Comparison of ENCODE assay signal across 19 cellular contexts in genomic region chr12:132004946-132005345, GRCh38. TPM values are rescaled to one million over a fixed set of nuclear protein-coding genes. Genes with fewer than 3 reads are reported as not detected.
DNase-seq lines count a peak whose midpoint lies in the region; ATAC-seq and TF ChIP-seq lines count a peak whose summit lies in the region.
"Had no signal": no experiment of that assay in that cellular context is flagged by ENCODE, and none has a peak within 500 bp of the region (broad histone marks: within the 10 kb centered on the region; RNA-seq: fewer than 3 reads in every experiment).

No MANE protein-coding gene starts in this region.

- peaks cover 18% of the 10 kb centered on the region for H3K4me1 ChIP-seq in GM23248 (ENCODE audit: insufficient read depth)
- H3K4me1 ChIP-seq in mesenchymal stem cell (ENCODE audit: control insufficient read depth, insufficient read depth, low read depth, low read length), result peaks cover 6% of the 10 kb centered on the region
- H3K4me1 ChIP-seq in spleen, result peaks cover 0 to 3% (median 0%) of the 10 kb centered on the region in 6 donors
- H3K4me1 ChIP-seq in breast epithelium, result no peaks in the 10 kb centered on the region
- no peaks in the 10 kb centered on the region for H3K4me1 ChIP-seq in right atrium auricular region

- H3K9ac ChIP-seq in GM23248, result no peak overlapping the region
- no peak overlapping the region for H3K9ac ChIP-seq in mesenchymal stem cell (ENCODE audit: low read length)
- H3K9ac ChIP-seq: BLaER1 had no signal

- no peak overlapping the region for H3K4me3 Mint-ChIP-seq in HFFc6
- H3K4me3 Mint-ChIP-seq: B cell; CD4-positive, CD25-positive, alpha-beta regulatory T cell; CD8-positive, alpha-beta T cell; H9 had no signal

- no peaks in the 10 kb centered on the region for H3K9me3 Mint-ChIP-seq in HFFc6
- H3K9me3 Mint-ChIP-seq: CD8-positive, alpha-beta T cell; H9 had no signal

- H4K20me1 ChIP-seq in GM23248 (ENCODE audit: insufficient read depth), result 0 out of 2 replicates have a peak, but pooled peaks cover 3% of the 10 kb centered on the region
- H4K20me1 ChIP-seq: BLaER1 had no signal

- no peak for ATAC-seq in sciatic nerve
- ATAC-seq: CD8-positive, alpha-beta T cell; GM12878; HCT116 had no signal

- no peak for TF ChIP-seq CTCF in HFFc6 (IDR thresholded peaks at IDR 0.05)
- no peak for TF ChIP-seq CTCF in spleen (IDR thresholded peaks at IDR 0.05 in 8 of 11, conservative IDR thresholded peaks at IDR 0.05 in 3 of 11)
- TF ChIP-seq CTCF in breast epithelium (IDR thresholded peaks at IDR 0.05), result no peak
- TF ChIP-seq CTCF in right atrium auricular region (IDR thresholded peaks at IDR 0.05), result no peak

- H4K91ac ChIP-seq in mesenchymal stem cell (ENCODE audit: low read length), result no peak overlapping the region

- TF ChIP-seq POLR2A in spleen (IDR thresholded peaks at IDR 0.05) (no peak), breast epithelium (IDR thresholded peaks at IDR 0.05) (no peak)

- H3K4me1 Mint-ChIP-seq in HFFc6 (ENCODE audit: low read depth), result peaks cover 35% of the 10 kb centered on the region

- H3K14ac ChIP-seq in mesenchymal stem cell (ENCODE audit: low read length in 2 of 2), result no peak overlapping the region

- H3K27me3 ChIP-seq in GM23248 (replicated peaks; ENCODE audit: insufficient read depth) (no peaks in the 10 kb centered on the region), mesenchymal stem cell (ENCODE audit: control insufficient read depth in 1 of 2, insufficient read depth in 1 of 2, low read length in 2 of 2) (no peaks in the 10 kb centered on the region), spleen (replicated peaks in 1 of 7) (no peaks in the 10 kb centered on the region), breast epithelium (no peaks in the 10 kb centered on the region), right atrium auricular region (no peaks in the 10 kb centered on the region)
- H3K27me3 ChIP-seq: BLaER1 had no signal

- in situ Hi-C loops in GM23248 (cut with MboI), result no loop called here

- H3K79me1 ChIP-seq in mesenchymal stem cell (replicated peaks; ENCODE audit: low read length, poor library complexity, severe bottlenecking), result peaks cover 29% of the 10 kb centered on the region

- intact Hi-C loops in spleen (cut with DNase I; ENCODE audit: low total_unique reads) (no loop called here), breast epithelium (cut with DNase I; ENCODE audit: low total_unique reads) (loop anchor here (10.0 kb wide), 1 partner anchor 150 kb away; no protein-coding TSS in a partner anchor), sciatic nerve (cut with DNase I) (no loop called here)

- peak overlapping the region; percentile 96 for H2AK5ac ChIP-seq in mesenchymal stem cell (ENCODE audit: low read length, severe bottlenecking)

- no peak overlapping the region for H3K4ac ChIP-seq in mesenchymal stem cell (ENCODE audit: low read depth in 1 of 2, low read length in 2 of 2)

- no peak overlapping the region for H2AFZ ChIP-seq in GM23248
- H2AFZ ChIP-seq in mesenchymal stem cell (ENCODE audit: low read depth, low read length), result no peak overlapping the region

- no peak overlapping the region for H4K8ac ChIP-seq in mesenchymal stem cell (ENCODE audit: low read length)

- no peak overlapping the region for H3K4me3 ChIP-seq in GM23248
- H3K4me3 ChIP-seq in mesenchymal stem cell (ENCODE audit: insufficient read depth in 1 of 2, low read depth in 1 of 2, low read length in 2 of 2), result no peak overlapping the region
- H3K4me3 ChIP-seq in spleen, result no peak overlapping the region
- no peak overlapping the region for H3K4me3 ChIP-seq in breast epithelium
- H3K4me3 ChIP-seq in right atrium auricular region, result no peak overlapping the region
- H3K4me3 ChIP-seq: BLaER1, GM12878 had no signal

- peaks cover 22% of the 10 kb centered on the region for H3K36me3 Mint-ChIP-seq in HFFc6 (ENCODE audit: low read depth)

- peaks cover 22% of the 10 kb centered on the region for H3F3A ChIP-seq in GM23248 (ENCODE audit: insufficient read depth)

- peak overlapping the region; percentile 24 for H2BK5ac ChIP-seq in mesenchymal stem cell (ENCODE audit: low read depth, low read length, poor library complexity, severe bottlenecking)

- H3K9me3 ChIP-seq in GM23248 (ENCODE audit: low read depth), result no peaks in the 10 kb centered on the region
- no peaks in the 10 kb centered on the region for H3K9me3 ChIP-seq in mesenchymal stem cell (ENCODE audit: control insufficient read depth, low read length)
- no peaks in the 10 kb centered on the region for H3K9me3 ChIP-seq in spleen
- no peaks in the 10 kb centered on the region for H3K9me3 ChIP-seq in breast epithelium
- H3K9me3 ChIP-seq in right atrium auricular region, result no peaks in the 10 kb centered on the region
- H3K9me3 ChIP-seq: BLaER1 had no signal

- H3K9me2 ChIP-seq in GM23248 (ENCODE audit: insufficient read depth), result no peaks in the 10 kb centered on the region

- peaks cover 23% of the 10 kb centered on the region for H3K79me2 ChIP-seq in GM23248 (ENCODE audit: insufficient read depth)

- peaks cover under 1% of the 10 kb centered on the region for H3K27me3 Mint-ChIP-seq in HFFc6 (ENCODE audit: insufficient read depth)
- H3K27me3 Mint-ChIP-seq: B cell; CD4-positive, CD25-positive, alpha-beta regulatory T cell had no signal

- H3K18ac ChIP-seq in mesenchymal stem cell (ENCODE audit: low read depth in 1 of 2, low read length in 2 of 2), result no peak overlapping the region

- no peak overlapping the region for H2BK12ac ChIP-seq in mesenchymal stem cell (ENCODE audit: low read length in 2 of 2)

- H3K23ac ChIP-seq in mesenchymal stem cell (ENCODE audit: low read length in 2 of 2), result no peak overlapping the region

- H2BK15ac ChIP-seq in mesenchymal stem cell (ENCODE audit: low read depth, poor library complexity, severe bottlenecking), result no peak overlapping the region

- no peak for DNase-seq in GM23248
- no peak for DNase-seq in HFFc6
- DNase-seq in mesenchymal stem cell, result no peak
- DNase-seq in spleen, result peak; percentile 51
- DNase-seq in breast epithelium (ENCODE audit: low spot score in 2 of 2), result no peak
- DNase-seq in right atrium auricular region (ENCODE audit: low spot score), result no peak
- DNase-seq in sciatic nerve (ENCODE audit: low spot score), result no peak
- DNase-seq: CD4-positive, CD25-positive, alpha-beta regulatory T cell; CD8-positive, alpha-beta T cell; DMS 273 treated with DMSO at 0.1 percent for 48 hours; DMS79; EL; GDM1; H9 had no signal

- no peak overlapping the region for H2BK120ac ChIP-seq in mesenchymal stem cell (ENCODE audit: low read depth, low read length)

- H3K27ac ChIP-seq in GM23248 (peak overlapping the region; percentile 61; the same call in 1 of the 2 replicates), mesenchymal stem cell (ENCODE audit: low read length, poor library complexity, severe bottlenecking) (no peak overlapping the region), spleen (no peak overlapping the region), breast epithelium (no peak overlapping the region), right atrium auricular region (no peak overlapping the region)
- H3K27ac ChIP-seq: C4-2B had no signal

- 93 to 95% methylated on average over 10 of the region's 10 CpGs for WGBS in GM23248 (ENCODE audit: low coverage in 1 of 2, low lambda C conversion rate in 2 of 2, missing lambda C conversion rate in 2 of 2), 2 experiments
- 98% methylated on average over 7 of the region's 10 CpGs for WGBS in mesenchymal stem cell
- WGBS in spleen, 5 donors, result 97 to 98% (median 97%) methylated on average over 10 of the region's 10 CpGs

- H3K36me3 ChIP-seq in GM23248 (ENCODE audit: low read depth) (peaks cover 28% of the 10 kb centered on the region), mesenchymal stem cell (ENCODE audit: control insufficient read depth in 1 of 2, insufficient read depth in 2 of 2, low read depth in 1 of 2, low read length in 2 of 2) (peaks cover 40 to 62% of the 10 kb centered on the region in 2 experiments), spleen (peaks cover 0 to 95% (median 48%) of the 10 kb centered on the region in 6 donors), breast epithelium (peaks cover 6% of the 10 kb centered on the region), right atrium auricular region (peaks cover 28% of the 10 kb centered on the region)

- H3K4me2 ChIP-seq in GM23248 (ENCODE audit: unreplicated experiment) (no peak overlapping the region), mesenchymal stem cell (ENCODE audit: low read length, poor library complexity, severe bottlenecking) (no peak overlapping the region)
- H3K4me2 ChIP-seq: BLaER1 had no signal

- H3K27ac Mint-ChIP-seq in HFFc6, result peak overlapping the region; percentile 45; the same call in 1 of the 2 replicates
- H3K27ac Mint-ChIP-seq: B cell; CD4-positive, CD25-positive, alpha-beta regulatory T cell; CD8-positive, alpha-beta T cell had no signal

RNA-seq across cellular contexts. Expression of gene EP400, which starts 55.2 kb away (rescaled TPM):
- total RNA-seq in GM23248 (2014; rRNA removed; shearing (Covaris generic)), result 8.6 and 9.6 TPM in 2 replicates
- 9.3 and 9.4 TPM in 2 replicates for polyA plus RNA-seq in GM23248 (2016; fragmentation: Nextera tagmentation; extraction: Ambion mirVana)
- 10 to 100 TPM; 27.5 to 35.3 (median 30.4) TPM for total RNA-seq in HFFc6 (2021; fragmentation: NEBNext Ultra II Directional; extraction: Animal tissue kit (Norgen Biotek cat#: 25700))
- polyA plus RNA-seq in mesenchymal stem cell (2013, experiment 1 of 2), result 12.8 TPM
- 11.6 TPM for polyA plus RNA-seq in mesenchymal stem cell (2013, experiment 2 of 2)
- total RNA-seq in spleen, result 10 to 100 TPM; 41.1 to 70.2 (median 48.3) TPM
- 10 to 100 TPM; 11.8 to 20.8 (median 17.5) TPM for polyA plus RNA-seq in spleen
- total RNA-seq in breast epithelium, result 10 to 100 TPM; 20.3 to 27.2 (median 24.4) TPM
- total RNA-seq in right atrium auricular region, result 10 to 100 TPM; 10.5 to 15.5 TPM
- 56.9 TPM for total RNA-seq in sciatic nerve
